In genomic region chr16:4796982-4797804, GRCh38 we compare ENCODE assay signal across 21 cellular contexts. TPM values are rescaled to one million over a fixed set of nuclear protein-coding genes. Genes with fewer than 3 reads are reported as not detected.
A peak's percentile ranks its signal among the peaks of the same experiment; 100 is the strongest.
DNase-seq lines count a peak whose midpoint lies in the region; ATAC-seq, FAIRE-seq and TF ChIP-seq lines count a peak whose summit lies in the region.
"Had no signal": no experiment of that assay in that cellular context is flagged by ENCODE, and none has a peak within 500 bp of the region (broad histone marks: within the 10 kb centered on the region; RNA-seq: fewer than 3 reads in every experiment).

No MANE protein-coding gene starts in this region.

- H3K36me3 Mint-ChIP-seq in natural killer cell treated with Interleukin-12 subunit alpha and Interleukin-12 subunit beta and Interleukin-15 and Interleukin-18, amount 100 ng/mL, for 72 hours: no peaks in the 10 kb centered on the region
- H3K36me3 Mint-ChIP-seq in natural killer cell: no peaks in the 10 kb centered on the region

- peak; percentile 46 for DNase-seq in natural killer cell treated with Interleukin-12 subunit alpha and Interleukin-12 subunit beta and Interleukin-15 and Interleukin-18, amount 100 ng/mL, for 72 hours (ENCODE audit: low spot score)
- DNase-seq in natural killer cell (no peak), K562 (ENCODE audit: extremely low read depth in 1 of 4, low spot score in 3 of 4) (no peak), mucosa of gallbladder (ENCODE audit: low spot score) (peak; percentile 11), NCI-H226 (no peak), dermis blood vessel endothelial cell (no peak)
- DNase-seq in effector CD8-positive, alpha-beta T cell (lab: John Stamatoyannopoulos, UW): no peak
- DNase-seq: CD8-positive, alpha-beta T cell; KG1; NCI-H1436 treated with DMSO at 0.1 percent for 48 hours; NCI-H2029; NCI-H526; Right ventricle myocardium superior had no signal

- TF ChIP-seq RAD21 in K562 (CRISPR knock-in tag; conservative IDR thresholded peaks at IDR 0.05 in 1 of 2, IDR thresholded peaks at IDR 0.05 in 1 of 2): no peak

- 80% methylated on average over 18 of the region's 21 CpGs for WGBS in K562 (ENCODE audit: insufficient coverage, low coverage, missing lambda C conversion rate)

- no TSS peak for BruUV-seq in K562 (replicated peaks; lab: Mats Ljungman, UMichigan)

- no peaks in the 10 kb centered on the region for H3K9me3 ChIP-seq in K562 (replicated peaks; ENCODE audit: control insufficient read depth, insufficient read depth, low read depth, low read length)
- H3K9me3 ChIP-seq: A549, BLaER1 had no signal

- H3K27ac Mint-ChIP-seq in natural killer cell treated with Interleukin-12 subunit alpha and Interleukin-12 subunit beta and Interleukin-15 and Interleukin-18, amount 100 ng/mL, for 72 hours: no peak overlapping the region
- H3K27ac Mint-ChIP-seq in natural killer cell: no peak overlapping the region
- H3K27ac Mint-ChIP-seq: CD8-positive, alpha-beta T cell had no signal

- H3K9ac ChIP-seq in K562 (ENCODE audit: insufficient read depth in 1 of 2, low read depth in 2 of 2, low read length in 2 of 2): no peak overlapping the region; a peak in 2 of 4 replicates
- H3K9ac ChIP-seq: BLaER1 had no signal

- no peak for ATAC-seq in natural killer cell treated with Interleukin-12 subunit alpha and Interleukin-12 subunit beta and Interleukin-15 and Interleukin-18, amount 100 ng/mL, for 72 hours
- no peak for ATAC-seq in natural killer cell
- no peak for ATAC-seq in K562
- ATAC-seq: A549; CD8-positive, alpha-beta T cell; HepG2; Panc1 had no signal

- H4K20me1 ChIP-seq in K562 (replicated peaks; ENCODE audit: control insufficient read depth, insufficient read depth, low read length): no peaks in the 10 kb centered on the region
- H4K20me1 ChIP-seq: BLaER1 had no signal

- no peak for TF ChIP-seq EP300 in K562 (IDR thresholded peaks at IDR 0.05; ENCODE audit: low read length)

- peaks cover 0 to 3% of the 10 kb centered on the region in 2 donors for H3K4me1 Mint-ChIP-seq in natural killer cell treated with Interleukin-12 subunit alpha and Interleukin-12 subunit beta and Interleukin-15 and Interleukin-18, amount 100 ng/mL, for 72 hours (ENCODE audit: low read depth in 2 of 2)
- H3K4me1 Mint-ChIP-seq in natural killer cell: peaks cover 0 to 5% of the 10 kb centered on the region in 2 donors

- H3K27ac ChIP-seq in K562 (ENCODE audit: extremely low read depth, low read depth, low read length): 0 out of 3 replicates have a peak overlapping the region, but pooled peaks have one; percentile 39
- H3K27ac ChIP-seq: A549, BLaER1 had no signal

- H3K36me3 ChIP-seq in K562 (ENCODE audit: control insufficient read depth, insufficient read depth, low read length): peaks cover 13% of the 10 kb centered on the region; the same call in 1 of the 3 replicates

- no peak for FAIRE-seq in K562 (lab: Jason Lieb, UNC)
- FAIRE-seq: A549, D721Med, GM12892, GM18507, HepG2 had no signal

- H2AFZ ChIP-seq in K562 (ENCODE audit: low read depth, low read length): no peak overlapping the region

- in situ Hi-C loops in K562 (cut with MboI): no loop called here

- POLR2A ChIA-PET in K562 (lab: Yijun Ruan, JAX): interaction anchor here (0.6 to 1.2 kb wide), 2 partner anchors 9 to 144 kb away, joined by 3 to 4 read pairs; partner anchors contain the start of gene SEPTIN12

- no peaks in the 10 kb centered on the region for H3K27me3 ChIP-seq in K562 (ENCODE audit: control insufficient read depth in 2 of 2, insufficient read depth in 2 of 2, low read length in 2 of 2)
- H3K27me3 ChIP-seq: BLaER1 had no signal

- no peak overlapping the region for H3K4me3 ChIP-seq in K562
- H3K4me3 ChIP-seq: A549, BLaER1 had no signal

- no peaks in the 10 kb centered on the region for H3K27me3 Mint-ChIP-seq in natural killer cell treated with Interleukin-12 subunit alpha and Interleukin-12 subunit beta and Interleukin-15 and Interleukin-18, amount 100 ng/mL, for 72 hours
- H3K27me3 Mint-ChIP-seq in natural killer cell (ENCODE audit: low read depth in 2 of 2): no peaks in the 10 kb centered on the region

- intact Hi-C loops in natural killer cell (cut with micrococcal nuclease): no loop called here
- intact Hi-C loops in K562 (cut with micrococcal nuclease): no loop called here

- H3K9me1 ChIP-seq in K562 (ENCODE audit: control insufficient read depth, insufficient read depth, low read length): no peaks in the 10 kb centered on the region

- peaks cover 6% of the 10 kb centered on the region; the same call in 1 of the 3 replicates for H3K79me2 ChIP-seq in K562 (ENCODE audit: control insufficient read depth, insufficient read depth, low read length)

- CTCF ChIA-PET in K562 (lab: Yijun Ruan, JAX; ENCODE audit: low intra/inter-chr PET ratio): no interaction called here

- no peaks in the 10 kb centered on the region for H3K9me3 Mint-ChIP-seq in natural killer cell treated with Interleukin-12 subunit alpha and Interleukin-12 subunit beta and Interleukin-15 and Interleukin-18, amount 100 ng/mL, for 72 hours
- no peaks in the 10 kb centered on the region for H3K9me3 Mint-ChIP-seq in natural killer cell
- H3K9me3 Mint-ChIP-seq: CD8-positive, alpha-beta T cell had no signal

- H3K4me2 ChIP-seq in K562 (ENCODE audit: insufficient read depth, low read length): no peak overlapping the region
- H3K4me2 ChIP-seq: A549, BLaER1 had no signal

- no peak for TF ChIP-seq POLR2A in K562 (conservative IDR thresholded peaks at IDR 0.05)

- H3K4me3 Mint-ChIP-seq in natural killer cell treated with Interleukin-12 subunit alpha and Interleukin-12 subunit beta and Interleukin-15 and Interleukin-18, amount 100 ng/mL, for 72 hours: no peak overlapping the region
- H3K4me3 Mint-ChIP-seq in natural killer cell: no peak overlapping the region
- H3K4me3 Mint-ChIP-seq: CD8-positive, alpha-beta T cell had no signal

- TF ChIP-seq CTCF in natural killer cell (IDR thresholded peaks at IDR 0.05): no peak
- no peak for TF ChIP-seq CTCF in K562 (IDR thresholded peaks at IDR 0.05 in 2 of 3, conservative IDR thresholded peaks at IDR 0.05 in 1 of 3; ENCODE audit: insufficient read depth in 2 of 3, low read depth in 1 of 3, low read length in 3 of 3)

- peaks cover 10 to 49% of the 10 kb centered on the region in 2 experiments; a peak in 4 of 5 replicates for H3K4me1 ChIP-seq in K562 (replicated peaks in 1 of 2; ENCODE audit: control insufficient read depth in 2 of 2, insufficient read depth in 2 of 2, low read length in 2 of 2)

RNA-seq across cellular contexts. Expression of gene SMIM22, which starts 2.0 kb away (rescaled TPM):
- total RNA-seq in natural killer cell treated with Interleukin-12 subunit alpha and Interleukin-12 subunit beta and Interleukin-15 and Interleukin-18, amount 100 ng/mL, for 72 hours: not detected
- total RNA-seq in natural killer cell (not detected), K562 (2014; rRNA removed) (not detected in 2 replicates), K562 (2014; rRNA removed; fragmentation: Illumina TruSeq; extraction: Trizol) (not detected in 2 replicates), K562 (2015; rRNA removed; fragmentation: Illumina TruSeq; extraction: Trizol) (not detected in 2 replicates), K562 (2021) (not detected in 2 replicates), mucosa of gallbladder (194 TPM), dermis blood vessel endothelial cell (not detected in 2 replicates)
- not detected in 2 replicates for total RNA-seq in K562 (2011; cell fraction: chromatin; rRNA removed; ENCODE audit: low replicate concordance)
- total RNA-seq in K562 (2011; cell fraction: nucleolus; rRNA removed): not detected in 2 replicates
- total RNA-seq in K562 (2011; cell fraction: nucleoplasm; rRNA removed): not detected in 2 replicates
- polyA plus RNA-seq in K562 (2011; rRNA removed) (not detected in 2 replicates), K562 (2014; fragmentation: Illumina TruSeq; extraction: Trizol) (not detected in 2 replicates), K562 (2014; fragmentation: Nextera tagmentation; extraction: Ambion mirVana) (not detected), K562 (2014; rRNA removed) (not detected in 2 replicates)
- 0.97 TPM in 1 of 2 replicates, not detected in the other for polyA plus RNA-seq in K562 (2011; cell fraction: cytosol; rRNA removed)
- polyA plus RNA-seq in K562 (2011; cell fraction: nucleus; rRNA removed): not detected in 2 replicates
- 0.42 TPM in 1 of 2 replicates, not detected in the other for polyA plus RNA-seq in K562 (2012)
- polyA minus RNA-seq in K562 (2011; rRNA and poly(A)+ RNA removed): not detected in 2 replicates
- not detected in 2 replicates for polyA minus RNA-seq in K562 (2011; cell fraction: cytosol; rRNA and poly(A)+ RNA removed)
- polyA minus RNA-seq in K562 (2011; cell fraction: nucleus; rRNA and poly(A)+ RNA removed): not detected in 2 replicates
- total RNA-seq: CD8-positive, alpha-beta T cell; H7; HepG2; Right ventricle myocardium superior had no signal
- polyA plus RNA-seq: A549, HepG2 had no signal

RNA-seq across cellular contexts. Expression of gene ROGDI, which starts 5.2 kb away (rescaled TPM):
- total RNA-seq in natural killer cell treated with Interleukin-12 subunit alpha and Interleukin-12 subunit beta and Interleukin-15 and Interleukin-18, amount 100 ng/mL, for 72 hours: 1 to 10 TPM; 3.8 to 7.1 TPM
- total RNA-seq in natural killer cell: 10 to 100 TPM in 1 of 3 donors, 1 to 10 TPM in 2; 6.6 to 15.5 (median 7.5) TPM
- 11.5 and 33.7 TPM in 2 replicates for total RNA-seq in K562 (2011; cell fraction: chromatin; rRNA removed; ENCODE audit: low replicate concordance)
- total RNA-seq in K562 (2011; cell fraction: nucleolus; rRNA removed): 25.3 and 25.8 TPM in 2 replicates
- total RNA-seq in K562 (2011; cell fraction: nucleoplasm; rRNA removed): 16.5 and 22.7 TPM in 2 replicates
- 22.2 and 25.3 TPM in 2 replicates for total RNA-seq in K562 (2014; rRNA removed)
- total RNA-seq in K562 (2014; rRNA removed; fragmentation: Illumina TruSeq; extraction: Trizol): 4.9 and 8.2 TPM in 2 replicates
- total RNA-seq in K562 (2015; rRNA removed; fragmentation: Illumina TruSeq; extraction: Trizol): 16.8 and 18.3 TPM in 2 replicates
- 24.4 and 28.4 TPM in 2 replicates for total RNA-seq in K562 (2021)
- polyA plus RNA-seq in K562 (2011; rRNA removed): 13.1 and 19.3 TPM in 2 replicates
- 26.0 and 56.4 TPM in 2 replicates for polyA plus RNA-seq in K562 (2011; cell fraction: cytosol; rRNA removed)
- polyA plus RNA-seq in K562 (2011; cell fraction: nucleus; rRNA removed): 80.7 and 101 TPM in 2 replicates
- 24.8 and 32.1 TPM in 2 replicates for polyA plus RNA-seq in K562 (2012)
- polyA plus RNA-seq in K562 (2014; fragmentation: Illumina TruSeq; extraction: Trizol): 16.5 and 24.8 TPM in 2 replicates
- polyA plus RNA-seq in K562 (2014; fragmentation: Nextera tagmentation; extraction: Ambion mirVana): 1 to 10 TPM in 1 of 2 experiments, under 1 TPM in 1; 0.97 to 1.1 TPM
- 36.1 and 37.3 TPM in 2 replicates for polyA plus RNA-seq in K562 (2014; rRNA removed)
- 2.8 and 5.1 TPM in 2 replicates for polyA minus RNA-seq in K562 (2011; rRNA and poly(A)+ RNA removed)
- polyA minus RNA-seq in K562 (2011; cell fraction: cytosol; rRNA and poly(A)+ RNA removed): 6.8 and 9.5 TPM in 2 replicates
- polyA minus RNA-seq in K562 (2011; cell fraction: nucleus; rRNA and poly(A)+ RNA removed): 8.1 and 10.2 TPM in 2 replicates
- 71.0 TPM for total RNA-seq in mucosa of gallbladder
- 22.5 and 22.8 TPM in 2 replicates for total RNA-seq in dermis blood vessel endothelial cell

RNA-seq across cellular contexts. Expression of gene SEPTIN12, which starts 9.0 kb away (rescaled TPM):
- total RNA-seq in natural killer cell treated with Interleukin-12 subunit alpha and Interleukin-12 subunit beta and Interleukin-15 and Interleukin-18, amount 100 ng/mL, for 72 hours: not detected
- total RNA-seq in natural killer cell: under 1 TPM in 1 of 3 donors, not detected in 2; 0.59 TPM
- total RNA-seq in K562 (2011; cell fraction: chromatin; rRNA removed; ENCODE audit: low replicate concordance): not detected in 2 replicates
- total RNA-seq in K562 (2011; cell fraction: nucleolus; rRNA removed): not detected in 2 replicates
- total RNA-seq in K562 (2011; cell fraction: nucleoplasm; rRNA removed): not detected in 2 replicates
- not detected in 2 replicates for total RNA-seq in K562 (2014; rRNA removed)
- total RNA-seq in K562 (2014; rRNA removed; fragmentation: Illumina TruSeq; extraction: Trizol): not detected in 2 replicates
- total RNA-seq in K562 (2015; rRNA removed; fragmentation: Illumina TruSeq; extraction: Trizol): not detected in 2 replicates
- not detected in 2 replicates for total RNA-seq in K562 (2021)
- not detected in 2 replicates for polyA plus RNA-seq in K562 (2011; rRNA removed)
- polyA plus RNA-seq in K562 (2011; cell fraction: cytosol; rRNA removed): not detected in 2 replicates
- polyA plus RNA-seq in K562 (2011; cell fraction: nucleus; rRNA removed): 0.21 TPM in 1 of 2 replicates, not detected in the other
- not detected in 2 replicates for polyA plus RNA-seq in K562 (2012)
- not detected in 2 replicates for polyA plus RNA-seq in K562 (2014; fragmentation: Illumina TruSeq; extraction: Trizol)
- polyA plus RNA-seq in K562 (2014; fragmentation: Nextera tagmentation; extraction: Ambion mirVana): not detected
- not detected in 2 replicates for polyA plus RNA-seq in K562 (2014; rRNA removed)
- polyA minus RNA-seq in K562 (2011; rRNA and poly(A)+ RNA removed): not detected in 2 replicates
- polyA minus RNA-seq in K562 (2011; cell fraction: cytosol; rRNA and poly(A)+ RNA removed): not detected in 2 replicates
- polyA minus RNA-seq in K562 (2011; cell fraction: nucleus; rRNA and poly(A)+ RNA removed): not detected in 2 replicates
- total RNA-seq in mucosa of gallbladder: not detected
- not detected in 2 replicates for total RNA-seq in dermis blood vessel endothelial cell
- total RNA-seq: H7, Right ventricle myocardium superior had no signal
- polyA plus RNA-seq: HepG2 had no signal

RNA-seq across cellular contexts. Expression of gene ZNF500, which starts 30.2 kb away (rescaled TPM):
- total RNA-seq in natural killer cell treated with Interleukin-12 subunit alpha and Interleukin-12 subunit beta and Interleukin-15 and Interleukin-18, amount 100 ng/mL, for 72 hours: 10 to 100 TPM; 12.2 to 20.9 TPM
- 10 to 100 TPM; 11.4 to 20.3 (median 13.0) TPM for total RNA-seq in natural killer cell
- total RNA-seq in K562 (2011; cell fraction: chromatin; rRNA removed; ENCODE audit: low replicate concordance): 16.3 and 42.5 TPM in 2 replicates
- 25.9 and 29.5 TPM in 2 replicates for total RNA-seq in K562 (2011; cell fraction: nucleolus; rRNA removed)
- total RNA-seq in K562 (2011; cell fraction: nucleoplasm; rRNA removed): 22.4 and 27.7 TPM in 2 replicates
- 8.5 and 8.9 TPM in 2 replicates for total RNA-seq in K562 (2014; rRNA removed)
- total RNA-seq in K562 (2014; rRNA removed; fragmentation: Illumina TruSeq; extraction: Trizol): 3.5 and 3.8 TPM in 2 replicates
- total RNA-seq in K562 (2015; rRNA removed; fragmentation: Illumina TruSeq; extraction: Trizol): 5.3 and 8.0 TPM in 2 replicates
- total RNA-seq in K562 (2021): 16.4 and 20.8 TPM in 2 replicates
- 4.5 and 7.4 TPM in 2 replicates for polyA plus RNA-seq in K562 (2011; rRNA removed)
- 7.7 and 11.0 TPM in 2 replicates for polyA plus RNA-seq in K562 (2011; cell fraction: cytosol; rRNA removed)
- 12.9 and 18.2 TPM in 2 replicates for polyA plus RNA-seq in K562 (2011; cell fraction: nucleus; rRNA removed)
- polyA plus RNA-seq in K562 (2012): 5.2 and 7.5 TPM in 2 replicates
- 5.3 and 8.5 TPM in 2 replicates for polyA plus RNA-seq in K562 (2014; fragmentation: Illumina TruSeq; extraction: Trizol)
- polyA plus RNA-seq in K562 (2014; fragmentation: Nextera tagmentation; extraction: Ambion mirVana): under 1 TPM; 0.80 to 0.84 TPM
- 7.0 and 12.1 TPM in 2 replicates for polyA plus RNA-seq in K562 (2014; rRNA removed)
- 4.9 and 5.7 TPM in 2 replicates for polyA minus RNA-seq in K562 (2011; rRNA and poly(A)+ RNA removed)
- polyA minus RNA-seq in K562 (2011; cell fraction: cytosol; rRNA and poly(A)+ RNA removed): 4.1 and 7.2 TPM in 2 replicates
- polyA minus RNA-seq in K562 (2011; cell fraction: nucleus; rRNA and poly(A)+ RNA removed): 5.7 and 7.8 TPM in 2 replicates
- total RNA-seq in mucosa of gallbladder: 23.4 TPM
- 9.7 and 10.9 TPM in 2 replicates for total RNA-seq in dermis blood vessel endothelial cell

RNA-seq across cellular contexts. Expression of gene GLYR1, which starts 49.9 kb away (rescaled TPM):
- 100 to 1,000 TPM; 126 to 156 TPM for total RNA-seq in natural killer cell treated with Interleukin-12 subunit alpha and Interleukin-12 subunit beta and Interleukin-15 and Interleukin-18, amount 100 ng/mL, for 72 hours
- total RNA-seq in natural killer cell (100 to 1,000 TPM; 112 to 129 (median 125) TPM), K562 (2014; rRNA removed) (36.5 and 41.6 TPM in 2 replicates), K562 (2014; rRNA removed; fragmentation: Illumina TruSeq; extraction: Trizol) (59.6 and 76.9 TPM in 2 replicates), K562 (2015; rRNA removed; fragmentation: Illumina TruSeq; extraction: Trizol) (70.9 and 72.4 TPM in 2 replicates), K562 (2021) (92.7 and 97.6 TPM in 2 replicates), mucosa of gallbladder (128 TPM), dermis blood vessel endothelial cell (85.6 and 103 TPM in 2 replicates)
- 172 and 226 TPM in 2 replicates for total RNA-seq in K562 (2011; cell fraction: chromatin; rRNA removed; ENCODE audit: low replicate concordance)
- 74.0 and 74.7 TPM in 2 replicates for total RNA-seq in K562 (2011; cell fraction: nucleolus; rRNA removed)
- 112 and 153 TPM in 2 replicates for total RNA-seq in K562 (2011; cell fraction: nucleoplasm; rRNA removed)
- polyA plus RNA-seq in K562 (2011; rRNA removed) (60.2 and 63.0 TPM in 2 replicates), K562 (2014; fragmentation: Illumina TruSeq; extraction: Trizol) (96.4 and 99.2 TPM in 2 replicates), K562 (2014; fragmentation: Nextera tagmentation; extraction: Ambion mirVana) (1 to 10 TPM; 6.7 to 8.3 TPM), K562 (2014; rRNA removed) (83.1 and 89.8 TPM in 2 replicates)
- 49.4 and 62.8 TPM in 2 replicates for polyA plus RNA-seq in K562 (2011; cell fraction: cytosol; rRNA removed)
- polyA plus RNA-seq in K562 (2011; cell fraction: nucleus; rRNA removed): 66.8 and 89.3 TPM in 2 replicates
- 65.5 and 88.3 TPM in 2 replicates for polyA plus RNA-seq in K562 (2012)
- 78.7 and 80.6 TPM in 2 replicates for polyA minus RNA-seq in K562 (2011; rRNA and poly(A)+ RNA removed)
- 28.9 and 29.7 TPM in 2 replicates for polyA minus RNA-seq in K562 (2011; cell fraction: cytosol; rRNA and poly(A)+ RNA removed)
- 31.8 and 43.2 TPM in 2 replicates for polyA minus RNA-seq in K562 (2011; cell fraction: nucleus; rRNA and poly(A)+ RNA removed)

Comparison
In these comparisons a context has a peak if more than half of its experiments do, and no peak if none do; other contexts are left out.
1. DNase-seq: peak in natural killer cell treated with Interleukin-12 subunit alpha and Interleukin-12 subunit beta and Interleukin-15 and Interleukin-18, amount 100 ng/mL, for 72 hours (single experiment) and mucosa of gallbladder (single experiment); none in natural killer cell (single experiment), K562 (0 of 4), NCI-H226 (single experiment), effector CD8-positive, alpha-beta T cell (single experiment) and dermis blood vessel endothelial cell (single experiment).
2. RNA of gene SMIM22, which starts 2.0 kb away (total RNA-seq): 194 TPM in mucosa of gallbladder (single experiment); not detected in natural killer cell treated with Interleukin-12 subunit alpha and Interleukin-12 subunit beta and Interleukin-15 and Interleukin-18, amount 100 ng/mL, for 72 hours, not detected in natural killer cell, not detected in K562 and not detected in dermis blood vessel endothelial cell; every median in the first group is over 100 times any median in the second.